17 cellular contexts compared by ENCODE assay signal in the genomic region with DNA sequence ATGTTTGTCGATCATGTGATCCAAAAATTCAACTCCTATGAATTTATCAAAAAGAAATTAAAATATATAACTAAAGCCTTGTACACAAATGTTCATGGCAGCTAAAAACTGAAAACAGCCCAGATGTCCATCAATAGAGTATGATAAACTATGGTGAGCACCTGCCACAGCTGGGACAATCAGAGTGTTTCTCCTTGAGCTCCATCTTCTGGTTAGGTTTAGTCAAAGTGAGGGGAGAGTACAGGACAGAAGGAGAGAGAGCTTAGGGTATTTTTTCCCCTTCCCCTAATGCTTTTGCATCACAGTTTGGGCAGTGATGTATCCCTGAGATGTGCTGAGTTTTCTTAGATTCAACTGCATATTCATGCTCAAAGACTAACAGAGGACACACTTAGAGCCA.
A peak's percentile ranks its signal among the peaks of the same experiment; 100 is the strongest.
DNase-seq lines count a peak whose midpoint lies in the region; ATAC-seq, FAIRE-seq and TF ChIP-seq lines count a peak whose summit lies in the region.
"Had no signal": no experiment of that assay in that cellular context is flagged by ENCODE, and none has a peak within 500 bp of the region (broad histone marks: within the 10 kb centered on the region; RNA-seq: fewer than 3 reads in every experiment).

No MANE protein-coding gene starts in this region.

- no peaks in the 10 kb centered on the region for H3K36me3 Mint-ChIP-seq in natural killer cell
- no peaks in the 10 kb centered on the region for H3K36me3 Mint-ChIP-seq in natural killer cell treated with Interleukin-12 subunit alpha and Interleukin-12 subunit beta and Interleukin-15 and Interleukin-18, amount 100 ng/mL, for 72 hours
- H3K36me3 Mint-ChIP-seq: CD4-positive, alpha-beta memory T cell; IgD-negative memory B cell had no signal

- H3K4me3 Mint-ChIP-seq in natural killer cell, result no peak overlapping the region
- H3K4me3 Mint-ChIP-seq in natural killer cell treated with Interleukin-12 subunit alpha and Interleukin-12 subunit beta and Interleukin-15 and Interleukin-18, amount 100 ng/mL, for 72 hours, result no peak overlapping the region
- H3K4me3 Mint-ChIP-seq: CD4-positive, alpha-beta memory T cell; H9; IgD-negative memory B cell had no signal

- 73% methylated on average over 1 of the region's 1 CpG for WGBS in K562 (ENCODE audit: insufficient coverage, low coverage, missing lambda C conversion rate)

- H3K9me1 ChIP-seq in K562 (ENCODE audit: control insufficient read depth, insufficient read depth, low read length), result no peaks in the 10 kb centered on the region

- intact Hi-C loops in natural killer cell (cut with micrococcal nuclease) (loop anchor here (2.0 kb wide), 1 partner anchor 88 kb away; no protein-coding TSS in a partner anchor), K562 (cut with micrococcal nuclease) (loop anchor here (1.0 kb wide), 1 partner anchor 31 kb away; no protein-coding TSS in a partner anchor), sciatic nerve (cut with DNase I) (no loop called here)

- H3K27me3 ChIP-seq in OCI-LY3 (ENCODE audit: low read depth, low read length) (no peaks in the 10 kb centered on the region), K562 (ENCODE audit: control insufficient read depth in 2 of 2, insufficient read depth in 2 of 2, low read length in 2 of 2) (no peaks in the 10 kb centered on the region)

- H3K79me2 ChIP-seq in OCI-LY3 (ENCODE audit: low read length) (no peaks in the 10 kb centered on the region), K562 (ENCODE audit: control insufficient read depth, insufficient read depth, low read length) (no peaks in the 10 kb centered on the region)

- BruUV-seq in K562 (replicated peaks; lab: Mats Ljungman, UMichigan), result no TSS peak

- H3K4me1 ChIP-seq in OCI-LY3 (ENCODE audit: low read length) (0 out of 2 replicates have a peak, but pooled peaks cover 4% of the 10 kb centered on the region), K562 (replicated peaks in 1 of 2; ENCODE audit: control insufficient read depth in 2 of 2, insufficient read depth in 2 of 2, low read length in 2 of 2) (no peaks in the 10 kb centered on the region; a peak in 1 of 5 replicates)
- H3K4me1 ChIP-seq: A549 had no signal

- peaks cover 44 to 45% of the 10 kb centered on the region in 2 donors for H3K4me1 Mint-ChIP-seq in natural killer cell
- peaks cover 29 to 32% of the 10 kb centered on the region in 2 donors for H3K4me1 Mint-ChIP-seq in natural killer cell treated with Interleukin-12 subunit alpha and Interleukin-12 subunit beta and Interleukin-15 and Interleukin-18, amount 100 ng/mL, for 72 hours (ENCODE audit: low read depth in 2 of 2)
- H3K4me1 Mint-ChIP-seq: CD4-positive, alpha-beta memory T cell; IgD-negative memory B cell had no signal

- peak in 1 of 2 experiments; percentile 51; a peak in 1 of 4 replicates for TF ChIP-seq RAD21 in K562 (CRISPR knock-in tag; conservative IDR thresholded peaks at IDR 0.05 in 1 of 2, IDR thresholded peaks at IDR 0.05 in 1 of 2)

- H3K27me3 Mint-ChIP-seq in natural killer cell (ENCODE audit: low read depth in 2 of 2), result no peaks in the 10 kb centered on the region
- H3K27me3 Mint-ChIP-seq in natural killer cell treated with Interleukin-12 subunit alpha and Interleukin-12 subunit beta and Interleukin-15 and Interleukin-18, amount 100 ng/mL, for 72 hours, result no peaks in the 10 kb centered on the region
- H3K27me3 Mint-ChIP-seq: CD4-positive, alpha-beta memory T cell; IgD-negative memory B cell had no signal

- TF ChIP-seq CTCF in natural killer cell (IDR thresholded peaks at IDR 0.05) (no peak), OCI-LY3 (IDR thresholded peaks at IDR 0.05; ENCODE audit: low read depth, low read length) (peak; percentile 35), K562 (IDR thresholded peaks at IDR 0.05 in 2 of 3, conservative IDR thresholded peaks at IDR 0.05 in 1 of 3; ENCODE audit: insufficient read depth in 2 of 3, low read depth in 1 of 3, low read length in 3 of 3) (peak; percentile 13 to 23 (median 15); a peak in 2 of 6 replicates), omental fat pad (IDR thresholded peaks at IDR 0.05) (no peak)

- peak overlapping the region; percentile 71 to 80 for H3K27ac Mint-ChIP-seq in natural killer cell
- no peak overlapping the region for H3K27ac Mint-ChIP-seq in natural killer cell treated with Interleukin-12 subunit alpha and Interleukin-12 subunit beta and Interleukin-15 and Interleukin-18, amount 100 ng/mL, for 72 hours
- H3K27ac Mint-ChIP-seq: CD4-positive, alpha-beta memory T cell; H9; IgD-negative memory B cell had no signal

- POLR2A ChIA-PET in K562 (lab: Yijun Ruan, JAX), result interaction anchor here (1.3 to 1.4 kb wide), 2 partner anchors 8 to 10 kb away, joined by 4 to 6 read pairs; no protein-coding TSS in a partner anchor

- ATAC-seq in natural killer cell, result no peak
- ATAC-seq in natural killer cell treated with Interleukin-12 subunit alpha and Interleukin-12 subunit beta and Interleukin-15 and Interleukin-18, amount 100 ng/mL, for 72 hours, result no peak
- ATAC-seq in K562, result peak; percentile 77; the same call in 2 of the 3 replicates
- no peak for ATAC-seq in omental fat pad (ENCODE audit: low FRiP score)
- no peak for ATAC-seq in sciatic nerve
- ATAC-seq: A549 had no signal

- H4K20me1 ChIP-seq in OCI-LY3 (ENCODE audit: insufficient read depth, low read length), result no peaks in the 10 kb centered on the region
- H4K20me1 ChIP-seq in K562 (replicated peaks; ENCODE audit: control insufficient read depth, insufficient read depth, low read length), result no peaks in the 10 kb centered on the region

- H3K9ac ChIP-seq in OCI-LY3 (ENCODE audit: low read length) (no peak overlapping the region), K562 (ENCODE audit: insufficient read depth in 1 of 2, low read depth in 2 of 2, low read length in 2 of 2) (no peak overlapping the region)

- H3K27ac ChIP-seq in OCI-LY3 (ENCODE audit: low read length) (no peak overlapping the region), K562 (ENCODE audit: extremely low read depth, low read depth, low read length) (no peak overlapping the region)
- H3K27ac ChIP-seq: A549, C4-2B had no signal

- H3K9me3 Mint-ChIP-seq in natural killer cell, result peaks cover 2 to 4% of the 10 kb centered on the region in 2 donors
- no peaks in the 10 kb centered on the region for H3K9me3 Mint-ChIP-seq in natural killer cell treated with Interleukin-12 subunit alpha and Interleukin-12 subunit beta and Interleukin-15 and Interleukin-18, amount 100 ng/mL, for 72 hours
- H3K9me3 Mint-ChIP-seq: CD4-positive, alpha-beta memory T cell; H9 had no signal

- H3K4me2 ChIP-seq in OCI-LY3 (ENCODE audit: low read length) (no peak overlapping the region), K562 (ENCODE audit: insufficient read depth, low read length) (no peak overlapping the region)
- H3K4me2 ChIP-seq: A549 had no signal

- H3K36me3 ChIP-seq in OCI-LY3 (replicated peaks; ENCODE audit: low read depth, low read length) (no peaks in the 10 kb centered on the region), K562 (ENCODE audit: control insufficient read depth, insufficient read depth, low read length) (no peaks in the 10 kb centered on the region)

- no peak overlapping the region for H2AFZ ChIP-seq in OCI-LY3 (ENCODE audit: low read depth, low read length)
- no peak overlapping the region for H2AFZ ChIP-seq in K562 (ENCODE audit: low read depth, low read length)

- in situ Hi-C loops in K562 (cut with MboI), result no loop called here

- H3K9me3 ChIP-seq in OCI-LY3 (ENCODE audit: insufficient read depth, low read length), result no peaks in the 10 kb centered on the region
- no peaks in the 10 kb centered on the region for H3K9me3 ChIP-seq in K562 (replicated peaks; ENCODE audit: control insufficient read depth, insufficient read depth, low read depth, low read length)
- H3K9me3 ChIP-seq: A549 had no signal

- H3K4me3 ChIP-seq in OCI-LY3 (ENCODE audit: low read length) (no peak overlapping the region), K562 (no peak overlapping the region)
- H3K4me3 ChIP-seq: A549 had no signal

- FAIRE-seq in K562 (lab: Jason Lieb, UNC), result peak; percentile 15
- FAIRE-seq: A549, G401.6, H1, HTR-8/SVneo had no signal

- no peak for TF ChIP-seq EP300 in K562 (IDR thresholded peaks at IDR 0.05; ENCODE audit: low read length)

- no peak for TF ChIP-seq POLR2A in K562 (conservative IDR thresholded peaks at IDR 0.05)

- CTCF ChIA-PET in K562 (lab: Yijun Ruan, JAX; ENCODE audit: low intra/inter-chr PET ratio), result interaction anchor here (2.0 kb wide), 1 partner anchor 31 kb away, joined by 7 read pairs; no protein-coding TSS in a partner anchor

- DNase-seq in natural killer cell, result no peak
- DNase-seq in natural killer cell treated with Interleukin-12 subunit alpha and Interleukin-12 subunit beta and Interleukin-15 and Interleukin-18, amount 100 ng/mL, for 72 hours (ENCODE audit: low spot score), result no peak
- DNase-seq in K562 (ENCODE audit: extremely low read depth in 1 of 4, low spot score in 3 of 4), result no peak
- no peak for DNase-seq in omental fat pad (ENCODE audit: low spot score)
- DNase-seq in sciatic nerve (ENCODE audit: low spot score), result no peak
- DNase-seq: AML-193; Calu3; CD4-positive, alpha-beta memory T cell; H9; KG1 had no signal

TF ChIP-seq in K562, 482 proteins besides CTCF, POLR2A, EP300 and RAD21:
- TF ChIP-seq, protein P1, sequence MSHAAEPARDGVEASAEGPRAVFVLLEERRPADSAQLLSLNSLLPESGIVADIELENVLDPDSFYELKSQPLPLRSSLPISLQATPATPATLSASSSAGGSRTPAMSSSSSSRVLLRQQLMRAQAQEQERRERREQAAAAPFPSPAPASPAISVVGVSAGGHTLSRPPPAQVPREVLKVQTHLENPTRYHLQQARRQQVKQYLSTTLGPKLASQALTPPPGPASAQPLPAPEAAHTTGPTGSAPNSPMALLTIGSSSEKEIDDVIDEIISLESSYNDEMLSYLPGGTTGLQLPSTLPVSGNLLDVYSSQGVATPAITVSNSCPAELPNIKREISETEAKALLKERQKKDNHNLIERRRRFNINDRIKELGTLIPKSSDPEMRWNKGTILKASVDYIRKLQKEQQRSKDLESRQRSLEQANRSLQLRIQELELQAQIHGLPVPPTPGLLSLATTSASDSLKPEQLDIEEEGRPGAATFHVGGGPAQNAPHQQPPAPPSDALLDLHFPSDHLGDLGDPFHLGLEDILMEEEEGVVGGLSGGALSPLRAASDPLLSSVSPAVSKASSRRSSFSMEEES (CRISPR knock-in tag; IDR thresholded peaks at IDR 0.05), result peak; percentile 34; the same call in 1 of the 2 replicates
- no peak for TF ChIP-seq HDAC3 (IDR thresholded peaks at IDR 0.05; ENCODE audit: borderline replicate concordance, partially characterized antibody)

Comparison
In these comparisons a context has a peak if more than half of its experiments do, and no peak if none do; other contexts are left out.
1. H3K27ac Mint-ChIP-seq: peak in natural killer cell (2 of 2); none in natural killer cell treated with Interleukin-12 subunit alpha and Interleukin-12 subunit beta and Interleukin-15 and Interleukin-18, amount 100 ng/mL, for 72 hours (0 of 2).
2. CTCF ChIP-seq: peak in OCI-LY3 (single experiment) and K562 (3 of 3); none in natural killer cell (single experiment) and omental fat pad (0 of 3).